8 cellular contexts compared by ENCODE assay signal in genomic region chr2:206443735-206444527, GRCh38. TPM values are rescaled to one million over a fixed set of nuclear protein-coding genes. Genes with fewer than 3 reads are reported as not detected.
DNase-seq lines count a peak whose midpoint lies in the region; ATAC-seq and TF ChIP-seq lines count a peak whose summit lies in the region.

No MANE protein-coding gene starts in this region.

- CTCF ChIA-PET in A673 (lab: Charles Lee): no interaction called here

- intact Hi-C loops in A673 (cut with micrococcal nuclease; ENCODE audit: unreplicated experiment) (loop anchor here (5.0 kb wide), 1 partner anchor 282 kb away; no protein-coding TSS in a partner anchor), dorsolateral prefrontal cortex (cut with DNase I) (loop anchor here (2.0 to 10.0 kb wide), 5 partner anchors 111 to 357 kb away; partner anchors contain the start of gene INO80D (in 1 of the 2))

- POLR2A ChIA-PET in A673 (lab: Charles Lee; ENCODE audit: low non-redundant PET): no interaction called here

- DNase-seq in A673 (ENCODE audit: low spot score) (peak; percentile 39), SJCRH30 (peak; percentile 37 to 55), dorsolateral prefrontal cortex (peak in 5 of 10 donors; percentile 20 to 64 (median 28)), lung microvascular endothelial cell (ENCODE audit: low read depth in 2 of 2) (peak; percentile 27 to 33), suprapubic skin (ENCODE audit: low spot score in 2 of 2) (no peak), SIG-M5 (lab: John Stamatoyannopoulos, UW) (no peak)

- ATAC-seq in HG02981 (IDR thresholded peaks at IDR 0.05; ENCODE audit: unreplicated experiment): peak; percentile 59

- no peak for TF ChIP-seq CTCF in A673 (conservative IDR thresholded peaks at IDR 0.05; ENCODE audit: low read depth, low read length)
- TF ChIP-seq CTCF in GM12875 (IDR thresholded peaks at IDR 0.05; ENCODE audit: borderline replicate concordance, insufficient read depth, low read depth, low read length): peak; percentile 25; the same call in 1 of the 2 replicates
- peak in 3 of 56 donors; percentile 2 to 17 (median 11) for TF ChIP-seq CTCF in dorsolateral prefrontal cortex (IDR thresholded peaks at IDR 0.05 in 54 of 56, conservative IDR thresholded peaks at IDR 0.05 in 2 of 56; ENCODE audit: low read depth in 1 of 56, partially characterized antibody in 56 of 56)
- TF ChIP-seq CTCF in suprapubic skin (IDR thresholded peaks at IDR 0.05): no peak

- H3K9me3 ChIP-seq in A673 (ENCODE audit: low read depth, low read length, poor library complexity, severe bottlenecking): no peaks in the 10 kb centered on the region
- no peaks in the 10 kb centered on the region for H3K9me3 ChIP-seq in SJCRH30 (replicated peaks)
- H3K9me3 ChIP-seq in suprapubic skin: no peaks in the 10 kb centered on the region

- peak overlapping the region; percentile 19 for H3K4me3 ChIP-seq in A673 (ENCODE audit: low read depth, low read length, poor library complexity, severe bottlenecking)
- peak overlapping the region; percentile 81 for H3K4me3 ChIP-seq in GM12875 (ENCODE audit: low read depth, low read length)
- H3K4me3 ChIP-seq in SJCRH30: peak overlapping the region; percentile 96
- peak overlapping the region; percentile 54 to 90 (median 74) for H3K4me3 ChIP-seq in dorsolateral prefrontal cortex
- H3K4me3 ChIP-seq in suprapubic skin: peak overlapping the region; percentile 53

- TF ChIP-seq EP300 in suprapubic skin (IDR thresholded peaks at IDR 0.05): no peak

- TF ChIP-seq POLR2A in suprapubic skin (IDR thresholded peaks at IDR 0.05): no peak

- H3K27me3 ChIP-seq in A673 (replicated peaks; ENCODE audit: insufficient read depth, low read depth, low read length, poor library complexity): peaks cover 75% of the 10 kb centered on the region
- no peaks in the 10 kb centered on the region for H3K27me3 ChIP-seq in SJCRH30
- no peaks in the 10 kb centered on the region for H3K27me3 ChIP-seq in dorsolateral prefrontal cortex
- H3K27me3 ChIP-seq in suprapubic skin: peaks cover 53% of the 10 kb centered on the region

- H3K36me3 ChIP-seq in A673 (ENCODE audit: insufficient read depth, low read length, poor library complexity, severe bottlenecking): no peaks in the 10 kb centered on the region
- no peaks in the 10 kb centered on the region for H3K36me3 ChIP-seq in SJCRH30
- no peaks in the 10 kb centered on the region for H3K36me3 ChIP-seq in suprapubic skin

- WGBS in suprapubic skin: 5% methylated on average over 49 of the region's 77 CpGs

- no peaks in the 10 kb centered on the region for H3K4me1 ChIP-seq in A673 (ENCODE audit: insufficient read depth, low read length, poor library complexity, severe bottlenecking)
- no peaks in the 10 kb centered on the region for H3K4me1 ChIP-seq in SJCRH30
- H3K4me1 ChIP-seq in suprapubic skin: peaks cover 14% of the 10 kb centered on the region

- no peak overlapping the region for H3K27ac ChIP-seq in A673 (ENCODE audit: low read depth, low read length, poor library complexity, severe bottlenecking)
- H3K27ac ChIP-seq in SJCRH30: peak overlapping the region; percentile 43; the same call in 1 of the 2 replicates
- peak overlapping the region in 53 of 59 donors; percentile 23 to 93 (median 78) for H3K27ac ChIP-seq in dorsolateral prefrontal cortex
- no peak overlapping the region for H3K27ac ChIP-seq in suprapubic skin

- BruUV-seq in A673 (replicated peaks; lab: Mats Ljungman, UMichigan): no TSS peak

RNA-seq across cellular contexts. Expression of gene ADAM23, which starts 0.6 kb away (rescaled TPM):
- total RNA-seq in A673 (2021) (0.21 and 0.44 TPM in 2 replicates), dorsolateral prefrontal cortex (100 to 1,000 TPM in 7 of 120 experiments, 10 to 100 TPM in 113; 25.3 to 107 (median 76.3) TPM), lung microvascular endothelial cell (0.60 and 1.5 TPM in 2 replicates), suprapubic skin (1 to 10 TPM in 1 of 4 donors, under 1 TPM in 3; 0.24 to 1.8 (median 0.52) TPM)
- 23.5 and 25.0 TPM in 2 replicates for total RNA-seq in SJCRH30 (2014; rRNA removed; shearing (Covaris generic))

Comparison
In these comparisons a context has a peak if more than half of its experiments do, and no peak if none do; other contexts are left out.
1. DNase-seq: peak in A673 (single experiment), SJCRH30 (2 of 2) and lung microvascular endothelial cell (2 of 2); none in suprapubic skin (0 of 2) and SIG-M5 (single experiment).
2. H3K27ac ChIP-seq: peak in SJCRH30 (single experiment) and dorsolateral prefrontal cortex (53 of 59); none in A673 (single experiment) and suprapubic skin (single experiment).
3. H3K4me3 ChIP-seq: peak in every context shown above with its lines; median percentile 96 in SJCRH30; 81 in GM12875; 74 in dorsolateral prefrontal cortex; 53 in suprapubic skin; 19 in A673.